13 cellular contexts compared by ENCODE assay signal in the genomic region with DNA sequence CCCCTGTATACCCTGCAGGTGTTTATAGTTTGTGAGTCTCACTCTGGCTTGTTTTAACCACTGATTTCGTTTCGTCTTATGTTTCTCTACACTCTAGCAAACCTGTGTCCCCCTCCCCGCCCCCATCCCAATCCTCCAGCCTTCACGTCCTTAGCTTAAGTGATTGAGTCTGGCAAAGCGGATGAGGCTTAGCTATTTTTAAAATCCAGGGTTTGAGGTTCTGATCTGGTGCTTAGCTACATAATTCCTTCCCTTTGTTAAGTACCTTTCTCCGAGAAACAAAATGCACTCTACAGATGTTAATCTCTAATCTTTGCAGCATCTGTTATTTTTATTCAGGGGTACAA. TPM values are rescaled to one million over a fixed set of nuclear protein-coding genes. Genes with fewer than 3 reads are reported as not detected.
A peak's percentile ranks its signal among the peaks of the same experiment; 100 is the strongest.
DNase-seq lines count a peak whose midpoint lies in the region; ATAC-seq, FAIRE-seq and TF ChIP-seq lines count a peak whose summit lies in the region.
"Had no signal": no experiment of that assay in that cellular context is flagged by ENCODE, and none has a peak within 500 bp of the region (broad histone marks: within the 10 kb centered on the region; RNA-seq: fewer than 3 reads in every experiment).

No MANE protein-coding gene starts in this region.

- peaks cover 9% of the 10 kb centered on the region for H3K9me1 ChIP-seq in keratinocyte (ENCODE audit: control insufficient read depth, extremely low read depth, insufficient read depth, low read length)

- H3K36me3 ChIP-seq in GM23338 (ENCODE audit: insufficient read depth) (no peaks in the 10 kb centered on the region), keratinocyte (ENCODE audit: control insufficient read depth in 2 of 2, extremely low read depth in 1 of 2, insufficient read depth in 2 of 2, low read length in 2 of 2) (no peaks in the 10 kb centered on the region), adrenal gland (replicated peaks in 1 of 2) (no peaks in the 10 kb centered on the region)
- H3K36me3 ChIP-seq: uterus had no signal

- no peak for ATAC-seq in GM23338
- ATAC-seq in T-helper 17 cell = no peak
- ATAC-seq in HG02623 (IDR thresholded peaks at IDR 0.05; ENCODE audit: unreplicated experiment) = no peak

- peak overlapping the region; percentile 52 for H3K4me2 ChIP-seq in GM23338
- H3K4me2 ChIP-seq in keratinocyte (ENCODE audit: control insufficient read depth, extremely low read depth, insufficient read depth, low read depth, low read length) = peak overlapping the region; percentile 39

- H3K27me3 Mint-ChIP-seq in GM23338 (ENCODE audit: insufficient read depth, low read depth, poor library complexity) (peaks cover 9% of the 10 kb centered on the region), T-helper 17 cell (peaks cover 89% of the 10 kb centered on the region)

- H3K4me3 ChIP-seq in AG09309 (ENCODE audit: control insufficient read depth, low read depth, low read length) (peak overlapping the region; percentile 14), GM23338 (peak overlapping the region; percentile 20), keratinocyte (ENCODE audit: control insufficient read depth in 2 of 3, extremely low read depth in 1 of 3, insufficient read depth in 2 of 3, low read depth in 1 of 3, low read length in 3 of 3) (peak overlapping the region in 1 of 3 experiments; percentile 37), adrenal gland (no peak overlapping the region)
- H3K4me3 ChIP-seq: uterus had no signal

- no peak for DNase-seq in AG09309 (ENCODE audit: low read depth)
- DNase-seq in GM23338 (ENCODE audit: low spot score) = no peak
- DNase-seq in T-helper 17 cell = no peak
- no peak for DNase-seq in keratinocyte (ENCODE audit: low read depth, low spot score)
- no peak for DNase-seq in AG08395 (ENCODE audit: low spot score)
- no peak for DNase-seq in activated gamma-delta T cell (lab: John Stamatoyannopoulos, UW)
- no peak for DNase-seq in adrenal gland
- DNase-seq: COR-L47, NCI-H1436, uterus had no signal

- H3K9me3 ChIP-seq in T-helper 17 cell (ENCODE audit: control insufficient read depth, low read length, poor library complexity, severe bottlenecking) (no peaks in the 10 kb centered on the region), keratinocyte (ENCODE audit: control insufficient read depth, low read depth, low read length) (no peaks in the 10 kb centered on the region), adrenal gland (replicated peaks in 1 of 3) (no peaks in the 10 kb centered on the region)
- H3K9me3 ChIP-seq: uterus had no signal

- H3K4me1 Mint-ChIP-seq in GM23338 (peaks cover 85% of the 10 kb centered on the region), T-helper 17 cell (peaks cover 10% of the 10 kb centered on the region)

- no peak overlapping the region for H2AFZ ChIP-seq in GM23338
- no peak overlapping the region for H2AFZ ChIP-seq in keratinocyte (ENCODE audit: control insufficient read depth, low read length)

- H4K20me1 ChIP-seq in GM23338 (replicated peaks; ENCODE audit: insufficient read depth) (peaks cover 49% of the 10 kb centered on the region), keratinocyte (ENCODE audit: control insufficient read depth, extremely low read depth, insufficient read depth, low read length) (peaks cover 21% of the 10 kb centered on the region)

- peaks cover 97% of the 10 kb centered on the region for H3K79me2 ChIP-seq in GM23338 (replicated peaks; ENCODE audit: insufficient read depth)
- H3K79me2 ChIP-seq in keratinocyte (ENCODE audit: control insufficient read depth, insufficient read depth, low read length) = peaks cover 83% of the 10 kb centered on the region

- dilution Hi-C loops in keratinocyte (cut with MboI; ENCODE audit: extremely low pct_ligation_motif_present, low sequenced_read_pairs) = no loop called here

- H3K4me3 Mint-ChIP-seq in GM23338 (peak overlapping the region; percentile 59), T-helper 17 cell (peak overlapping the region; percentile 39)

- TF ChIP-seq CTCF in AG09309 (IDR thresholded peaks at IDR 0.05; ENCODE audit: control insufficient read depth, insufficient read depth, low read depth, low read length, missing control alignments) = no peak
- no peak for TF ChIP-seq CTCF in GM23338 (conservative IDR thresholded peaks at IDR 0.05; ENCODE audit: low read depth in 2 of 2)
- TF ChIP-seq CTCF in keratinocyte (optimal IDR thresholded peaks at IDR 0.05 in 1 of 3, IDR thresholded peaks at IDR 0.05 in 1 of 3, conservative IDR thresholded peaks at IDR 0.05 in 1 of 3; ENCODE audit: extremely low read depth in 1 of 3, insufficient read depth in 2 of 3, low read length in 3 of 3) = no peak
- no peak for TF ChIP-seq CTCF in adrenal gland (IDR thresholded peaks at IDR 0.05)

- H3K27ac ChIP-seq in GM23338 (ENCODE audit: low read depth) = peak overlapping the region; percentile 46
- no peak overlapping the region for H3K27ac ChIP-seq in keratinocyte (ENCODE audit: control insufficient read depth, insufficient read depth, low read length)
- H3K27ac ChIP-seq in adrenal gland = no peak overlapping the region
- H3K27ac ChIP-seq: uterus had no signal

- no peaks in the 10 kb centered on the region for H3K9me3 Mint-ChIP-seq in GM23338

- H3K9ac ChIP-seq in keratinocyte (ENCODE audit: control insufficient read depth, extremely low read depth, insufficient read depth, low read length) = no peak overlapping the region

- peak overlapping the region; percentile 76 for H3K27ac Mint-ChIP-seq in GM23338
- no peak overlapping the region for H3K27ac Mint-ChIP-seq in T-helper 17 cell

- H3K27me3 ChIP-seq in GM23338 (ENCODE audit: insufficient read depth) = no peaks in the 10 kb centered on the region
- no peaks in the 10 kb centered on the region for H3K27me3 ChIP-seq in keratinocyte (ENCODE audit: control insufficient read depth, extremely low read depth, insufficient read depth, low read length)
- no peaks in the 10 kb centered on the region for H3K27me3 ChIP-seq in adrenal gland
- H3K27me3 ChIP-seq: uterus had no signal

- FAIRE-seq in keratinocyte (lab: Jason Lieb, UNC) = peak; percentile 9
- FAIRE-seq: bronchial epithelial cell, GM12892 had no signal

- WGBS in adrenal gland, 4 donors = 44 to 57% (median 51%) methylated on average over 6 of the region's 6 CpGs

- no peak for TF ChIP-seq POLR2A in adrenal gland (IDR thresholded peaks at IDR 0.05)

- H3K9me2 ChIP-seq in GM23338 (ENCODE audit: insufficient read depth) = no peaks in the 10 kb centered on the region

- H3F3A ChIP-seq in GM23338 (replicated peaks; ENCODE audit: low read depth) = 0 out of 2 replicates have a peak, but pooled peaks cover 2% of the 10 kb centered on the region

- H3K4me1 ChIP-seq in GM23338 (ENCODE audit: insufficient read depth) (peaks cover 75% of the 10 kb centered on the region), keratinocyte (ENCODE audit: control insufficient read depth, extremely low read depth, insufficient read depth, low read length) (peaks cover 24% of the 10 kb centered on the region), adrenal gland (replicated peaks in 1 of 2) (peaks cover 8 to 18% of the 10 kb centered on the region in 2 donors)
- H3K4me1 ChIP-seq: uterus had no signal

- intact Hi-C loops in adrenal gland (cut with DNase I) = loop anchor here in 1 of 2 donors (10.0 kb wide), 1 partner anchor 53 kb away; no protein-coding TSS in a partner anchor

- H3K36me3 Mint-ChIP-seq in GM23338 (ENCODE audit: low read depth) (no peaks in the 10 kb centered on the region), T-helper 17 cell (ENCODE audit: low read depth) (peaks cover 2% of the 10 kb centered on the region)

TF ChIP-seq in GM23338, 12 proteins besides CTCF, POLR2A, EP300 and RAD21 (continues in another document):
- TF ChIP-seq NANOG (IDR thresholded peaks at IDR 0.05; ENCODE audit: borderline replicate concordance) (no peak), EZH2phosphoT487 (IDR thresholded peaks at IDR 0.05; ENCODE audit: unreplicated experiment) (no peak), CREB1 (CRISPR knock-in tag; IDR thresholded peaks at IDR 0.05; ENCODE audit: low read depth) (no peak), ZNF114 (CRISPR knock-in tag; IDR thresholded peaks at IDR 0.05) (no peak)
- TF ChIP-seq, protein P1, sequence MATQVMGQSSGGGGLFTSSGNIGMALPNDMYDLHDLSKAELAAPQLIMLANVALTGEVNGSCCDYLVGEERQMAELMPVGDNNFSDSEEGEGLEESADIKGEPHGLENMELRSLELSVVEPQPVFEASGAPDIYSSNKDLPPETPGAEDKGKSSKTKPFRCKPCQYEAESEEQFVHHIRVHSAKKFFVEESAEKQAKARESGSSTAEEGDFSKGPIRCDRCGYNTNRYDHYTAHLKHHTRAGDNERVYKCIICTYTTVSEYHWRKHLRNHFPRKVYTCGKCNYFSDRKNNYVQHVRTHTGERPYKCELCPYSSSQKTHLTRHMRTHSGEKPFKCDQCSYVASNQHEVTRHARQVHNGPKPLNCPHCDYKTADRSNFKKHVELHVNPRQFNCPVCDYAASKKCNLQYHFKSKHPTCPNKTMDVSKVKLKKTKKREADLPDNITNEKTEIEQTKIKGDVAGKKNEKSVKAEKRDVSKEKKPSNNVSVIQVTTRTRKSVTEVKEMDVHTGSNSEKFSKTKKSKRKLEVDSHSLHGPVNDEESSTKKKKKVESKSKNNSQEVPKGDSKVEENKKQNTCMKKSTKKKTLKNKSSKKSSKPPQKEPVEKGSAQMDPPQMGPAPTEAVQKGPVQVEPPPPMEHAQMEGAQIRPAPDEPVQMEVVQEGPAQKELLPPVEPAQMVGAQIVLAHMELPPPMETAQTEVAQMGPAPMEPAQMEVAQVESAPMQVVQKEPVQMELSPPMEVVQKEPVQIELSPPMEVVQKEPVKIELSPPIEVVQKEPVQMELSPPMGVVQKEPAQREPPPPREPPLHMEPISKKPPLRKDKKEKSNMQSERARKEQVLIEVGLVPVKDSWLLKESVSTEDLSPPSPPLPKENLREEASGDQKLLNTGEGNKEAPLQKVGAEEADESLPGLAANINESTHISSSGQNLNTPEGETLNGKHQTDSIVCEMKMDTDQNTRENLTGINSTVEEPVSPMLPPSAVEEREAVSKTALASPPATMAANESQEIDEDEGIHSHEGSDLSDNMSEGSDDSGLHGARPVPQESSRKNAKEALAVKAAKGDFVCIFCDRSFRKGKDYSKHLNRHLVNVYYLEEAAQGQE (IDR thresholded peaks at IDR 0.05; ENCODE audit: unreplicated experiment) = no peak

RNA-seq across cellular contexts. Expression of gene AGAP1, which starts 7.8 kb away (rescaled TPM):
- total RNA-seq in GM23338 (2014; rRNA removed; shearing (Covaris generic)) = 25.1 and 27.9 TPM in 2 replicates
- polyA plus RNA-seq in GM23338 (2016; fragmentation: Nextera tagmentation; extraction: Ambion mirVana) (13.3 and 16.4 TPM in 2 replicates), keratinocyte (12.6 to 13.7 TPM (median 13.5 TPM) in 3 replicates), adrenal gland (10 to 100 TPM in 1 of 3 donors, 1 to 10 TPM in 2; 5.3 to 11.0 (median 7.0) TPM)
- total RNA-seq in T-helper 17 cell (10 to 100 TPM in 1 of 2 donors, 1 to 10 TPM in 1; 7.6 to 16.8 TPM), adrenal gland (10 to 100 TPM; 12.9 to 29.6 (median 18.9) TPM)
- polyA plus RNA-seq in keratinocyte (2011; ENCODE audit: low read depth) = 3.3 TPM
- 11.5 and 15.0 TPM in 2 replicates for polyA plus RNA-seq in keratinocyte (2011; cell fraction: cytosol; rRNA removed)
- 15.0 and 16.2 TPM in 2 replicates for polyA plus RNA-seq in keratinocyte (2011; cell fraction: nucleus; rRNA removed)
- 5.1 and 12.0 TPM in 2 replicates for polyA plus RNA-seq in keratinocyte (2012; ENCODE audit: low replicate concordance)
- 37.7 to 84.6 TPM (median 42.6 TPM) in 3 replicates for polyA minus RNA-seq in keratinocyte
- 8.6 TPM for polyA minus RNA-seq in keratinocyte (2011; cell fraction: cytosol; rRNA and poly(A)+ RNA removed)
- 19.2 and 31.5 TPM in 2 replicates for polyA minus RNA-seq in keratinocyte (2011; cell fraction: nucleus; rRNA and poly(A)+ RNA removed)

Comparison
In these comparisons a context has a peak if more than half of its experiments do, and no peak if none do; other contexts are left out.
1. H3K4me3 ChIP-seq: peak in AG09309 (single experiment) and GM23338 (single experiment); none in adrenal gland (0 of 4).